9 cellular contexts compared by ENCODE assay signal in genomic region chr7:107563072-107563760, GRCh38. TPM values are rescaled to one million over a fixed set of nuclear protein-coding genes. Genes with fewer than 3 reads are reported as not detected.
DNase-seq lines count a peak whose midpoint lies in the region; ATAC-seq, FAIRE-seq and TF ChIP-seq lines count a peak whose summit lies in the region.
"Had no signal": no experiment of that assay in that cellular context is flagged by ENCODE, and none has a peak within 500 bp of the region (broad histone marks: within the 10 kb centered on the region; RNA-seq: fewer than 3 reads in every experiment).

No MANE protein-coding gene starts in this region.

- no peaks in the 10 kb centered on the region for H3K9me3 ChIP-seq in kidney (ENCODE audit: control insufficient read depth in 1 of 2, low read length in 2 of 2)

- peak overlapping the region; percentile 95 for H3K27ac Mint-ChIP-seq in activated T-cell treated with anti-CD3 and anti-CD28 coated beads, Interleukin-2, amount 50 U/mL, for 72 hours
- H3K27ac Mint-ChIP-seq in stimulated activated naive CD8-positive, alpha-beta T cell treated with anti-CD3 and anti-CD28 coated beads, Interleukin-15, Interleukin-2, amounts not matched to agents 100 ng/mL and 50 ng/mL, for 24 hours = peak overlapping the region; percentile 88

- H3K36me3 ChIP-seq in brain microvascular endothelial cell (replicated peaks) (no peaks in the 10 kb centered on the region), kidney (ENCODE audit: control insufficient read depth in 1 of 2, insufficient read depth in 2 of 2, low read length in 2 of 2) (no peaks in the 10 kb centered on the region)

- H3K36me3 Mint-ChIP-seq in activated T-cell treated with anti-CD3 and anti-CD28 coated beads, Interleukin-2, amount 50 U/mL, for 72 hours (ENCODE audit: insufficient read depth in 2 of 2) = peaks cover 1 to 6% of the 10 kb centered on the region in 2 donors
- peaks cover 11% of the 10 kb centered on the region for H3K36me3 Mint-ChIP-seq in stimulated activated naive CD8-positive, alpha-beta T cell treated with anti-CD3 and anti-CD28 coated beads, Interleukin-15, Interleukin-2, amounts not matched to agents 100 ng/mL and 50 ng/mL, for 24 hours (ENCODE audit: low read depth)

- no peaks in the 10 kb centered on the region for H3K9me3 Mint-ChIP-seq in activated T-cell treated with anti-CD3 and anti-CD28 coated beads, Interleukin-2, amount 50 U/mL, for 72 hours
- no peaks in the 10 kb centered on the region for H3K9me3 Mint-ChIP-seq in stimulated activated naive CD8-positive, alpha-beta T cell treated with anti-CD3 and anti-CD28 coated beads, Interleukin-15, Interleukin-2, amounts not matched to agents 100 ng/mL and 50 ng/mL, for 24 hours

- intact Hi-C loops in kidney (cut with DNase I) = no loop called here

- H3K4me1 Mint-ChIP-seq in activated T-cell treated with anti-CD3 and anti-CD28 coated beads, Interleukin-2, amount 50 U/mL, for 72 hours (ENCODE audit: low read depth) = peaks cover 62% of the 10 kb centered on the region
- H3K4me1 Mint-ChIP-seq in stimulated activated naive CD8-positive, alpha-beta T cell treated with anti-CD3 and anti-CD28 coated beads, Interleukin-15, Interleukin-2, amounts not matched to agents 100 ng/mL and 50 ng/mL, for 24 hours (ENCODE audit: low read depth) = peaks cover 60% of the 10 kb centered on the region

- peak overlapping the region; percentile 86 to 87 for H3K4me3 Mint-ChIP-seq in activated T-cell treated with anti-CD3 and anti-CD28 coated beads, Interleukin-2, amount 50 U/mL, for 72 hours
- peak overlapping the region; percentile 87 for H3K4me3 Mint-ChIP-seq in stimulated activated naive CD8-positive, alpha-beta T cell treated with anti-CD3 and anti-CD28 coated beads, Interleukin-15, Interleukin-2, amounts not matched to agents 100 ng/mL and 50 ng/mL, for 24 hours

- no peaks in the 10 kb centered on the region for H3K27me3 ChIP-seq in brain microvascular endothelial cell (replicated peaks)

- no peak for FAIRE-seq in kidney (lab: Jason Lieb, UNC)
- FAIRE-seq: islet of Langerhans had no signal

- ATAC-seq in activated T-cell treated with anti-CD3 and anti-CD28 coated beads, Interleukin-2, amount 50 U/mL, for 72 hours (replicated peaks in 1 of 2) = peak; percentile 68
- ATAC-seq in HG02870 (IDR thresholded peaks at IDR 0.05; ENCODE audit: unreplicated experiment) = peak; percentile 61

- TF ChIP-seq CTCF in brain microvascular endothelial cell (IDR thresholded peaks at IDR 0.05; ENCODE audit: low read depth, low read length, missing control alignments) (no peak), kidney (IDR thresholded peaks at IDR 0.05; ENCODE audit: borderline replicate concordance, extremely low read depth, insufficient read depth) (no peak)

- no peaks in the 10 kb centered on the region for H3K27me3 Mint-ChIP-seq in activated T-cell treated with anti-CD3 and anti-CD28 coated beads, Interleukin-2, amount 50 U/mL, for 72 hours (ENCODE audit: low read depth)
- no peaks in the 10 kb centered on the region for H3K27me3 Mint-ChIP-seq in stimulated activated naive CD8-positive, alpha-beta T cell treated with anti-CD3 and anti-CD28 coated beads, Interleukin-15, Interleukin-2, amounts not matched to agents 100 ng/mL and 50 ng/mL, for 24 hours

- no peak for DNase-seq in activated T-cell treated with anti-CD3 and anti-CD28 coated beads, Interleukin-2, amount 50 U/mL, for 72 hours
- no peak for DNase-seq in activated T-cell treated with anti-CD3 and anti-CD28 coated beads, Interleukin-2, amount 50 U/mL, for 1 hour
- DNase-seq in NCI-H2107 (lab: John Stamatoyannopoulos, UW) (peak; percentile 8), brain microvascular endothelial cell (peak; percentile 25), kidney (no peak), activated gamma-delta T cell (lab: John Stamatoyannopoulos, UW) (no peak)

- H3K27ac ChIP-seq in brain microvascular endothelial cell = peak overlapping the region; percentile 92
- H3K27ac ChIP-seq in kidney (ENCODE audit: low read depth in 2 of 2, low read length in 2 of 2) = peak overlapping the region; percentile 71 to 76

- H3K4me1 ChIP-seq in kidney (ENCODE audit: control insufficient read depth in 1 of 2, insufficient read depth in 1 of 2, low read depth in 1 of 2, low read length in 2 of 2) = peaks cover 0 to 14% of the 10 kb centered on the region in 2 donors

- H3K4me3 ChIP-seq in brain microvascular endothelial cell (ENCODE audit: low read depth, low read length) (peak overlapping the region; percentile 92), kidney (ENCODE audit: low read length in 2 of 2) (peak overlapping the region; percentile 82 to 95)

- in situ Hi-C loops in brain microvascular endothelial cell (cut with HindIII; ENCODE audit: low pct_ligation_motif_present, low sequenced_read_pairs) = no loop called here

- peak overlapping the region in 1 of 2 donors; percentile 70 for H3K9ac ChIP-seq in kidney (ENCODE audit: low read length in 2 of 2)

RNA-seq across cellular contexts. Expression of gene COG5, which starts 0.5 kb away (rescaled TPM):
- total RNA-seq in activated T-cell treated with anti-CD3 and anti-CD28 coated beads, Interleukin-2, amount 50 U/mL, for 72 hours = 10 to 100 TPM; 30.4 to 55.5 TPM
- 45.7 TPM for total RNA-seq in kidney
- polyA plus RNA-seq in kidney (ENCODE audit: insufficient read depth, low read depth, low replicate concordance) = 8.6 TPM

RNA-seq across cellular contexts. Expression of gene DUS4L, which starts 0.6 kb away (rescaled TPM):
- 10 to 100 TPM; 14.9 to 16.3 TPM for total RNA-seq in activated T-cell treated with anti-CD3 and anti-CD28 coated beads, Interleukin-2, amount 50 U/mL, for 72 hours
- 8.4 TPM for total RNA-seq in kidney
- polyA plus RNA-seq in kidney (ENCODE audit: insufficient read depth, low read depth, low replicate concordance) = 7.3 TPM

RNA-seq across cellular contexts. Expression of gene BCAP29, which starts 16.8 kb away (rescaled TPM):
- total RNA-seq in activated T-cell treated with anti-CD3 and anti-CD28 coated beads, Interleukin-2, amount 50 U/mL, for 72 hours = 10 to 100 TPM; 37.8 to 44.3 TPM
- total RNA-seq in kidney = 50.2 TPM
- polyA plus RNA-seq in kidney (ENCODE audit: insufficient read depth, low read depth, low replicate concordance) = 31.2 TPM

Comparison
In these comparisons a context has a peak if more than half of its experiments do, and no peak if none do; other contexts are left out.
1. DNase-seq: peak in NCI-H2107 (single experiment) and brain microvascular endothelial cell (single experiment); none in activated T-cell treated with anti-CD3 and anti-CD28 coated beads, Interleukin-2, amount 50 U/mL, for 72 hours (0 of 2), activated T-cell treated with anti-CD3 and anti-CD28 coated beads, Interleukin-2, amount 50 U/mL, for 1 hour (single experiment), kidney (single experiment) and activated gamma-delta T cell (single experiment).